Comparison of ENCODE assay signal across 13 cellular contexts in genomic region chr10:92697663-92698511, GRCh38.
DNase-seq lines count a peak whose midpoint lies in the region; ATAC-seq and TF ChIP-seq lines count a peak whose summit lies in the region.
"Had no signal": no experiment of that assay in that cellular context is flagged by ENCODE, and none has a peak within 500 bp of the region (broad histone marks: within the 10 kb centered on the region; RNA-seq: fewer than 3 reads in every experiment).

No MANE protein-coding gene starts in this region.

- peaks cover 5% of the 10 kb centered on the region for H3K4me1 Mint-ChIP-seq in nephron

- TF ChIP-seq CTCF in DND-41 (IDR thresholded peaks at IDR 0.05; ENCODE audit: borderline replicate concordance, extremely low read depth, low read length, poor library complexity, severe bottlenecking) (no peak), Loucy (conservative IDR thresholded peaks at IDR 0.05; ENCODE audit: low read length) (no peak), nephron (IDR thresholded peaks at IDR 0.05; ENCODE audit: unreplicated experiment in 3 of 3) (no peak)

- H3K9me3 ChIP-seq in DND-41 (ENCODE audit: insufficient read depth, low read length, severe bottlenecking), result no peaks in the 10 kb centered on the region
- no peaks in the 10 kb centered on the region for H3K9me3 ChIP-seq in Loucy (ENCODE audit: insufficient read depth, low read depth, low read length)
- H3K9me3 ChIP-seq: MG63 had no signal

- H3K4me1 ChIP-seq in DND-41 (ENCODE audit: insufficient read depth, low read length) (peaks cover 50% of the 10 kb centered on the region), Loucy (ENCODE audit: insufficient read depth, low read length, poor library complexity, severe bottlenecking) (peaks cover 68% of the 10 kb centered on the region)

- H2AFZ ChIP-seq in DND-41 (ENCODE audit: low read depth, low read length), result no peak overlapping the region
- no peak overlapping the region for H2AFZ ChIP-seq in Loucy (ENCODE audit: low read length)

- peaks cover 99% of the 10 kb centered on the region for H3K27me3 Mint-ChIP-seq in nephron (ENCODE audit: low read depth)

- H3K36me3 ChIP-seq in DND-41 (ENCODE audit: insufficient read depth, low read length), result no peaks in the 10 kb centered on the region
- peaks cover 28% of the 10 kb centered on the region for H3K36me3 ChIP-seq in Loucy (ENCODE audit: insufficient read depth, low read length)
- H3K36me3 ChIP-seq: MG63 had no signal

- H3K27ac ChIP-seq in DND-41 (ENCODE audit: low read length), result no peak overlapping the region

- H3K36me3 Mint-ChIP-seq in nephron (ENCODE audit: low read depth), result no peaks in the 10 kb centered on the region

- H3K27ac Mint-ChIP-seq in nephron, result no peak overlapping the region

- H3K4me3 Mint-ChIP-seq in nephron, result peak overlapping the region; percentile 11 to 58 (median 52)
- H3K4me3 Mint-ChIP-seq: HFFc6 had no signal

- no peaks in the 10 kb centered on the region for H3K27me3 ChIP-seq in DND-41 (ENCODE audit: insufficient read depth, low read length, poor library complexity)
- H3K27me3 ChIP-seq in Loucy (ENCODE audit: insufficient read depth, low read length, poor library complexity, severe bottlenecking), result peaks cover 1% of the 10 kb centered on the region
- H3K27me3 ChIP-seq: MG63 had no signal

- H3K9ac ChIP-seq in DND-41 (ENCODE audit: low read depth, low read length), result no peak overlapping the region
- no peak overlapping the region for H3K9ac ChIP-seq in Loucy (ENCODE audit: low read depth, low read length, poor library complexity, severe bottlenecking)

- H3K4me2 ChIP-seq in DND-41 (ENCODE audit: insufficient read depth, low read length), result no peak overlapping the region
- peak overlapping the region; percentile 49 for H3K4me2 ChIP-seq in Loucy (ENCODE audit: low read depth, low read length, poor library complexity, severe bottlenecking)

- H3F3A ChIP-seq in Loucy (ENCODE audit: low read depth), result peaks cover 14% of the 10 kb centered on the region

- H3K79me2 ChIP-seq in DND-41 (ENCODE audit: insufficient read depth, low read length) (peaks cover 12% of the 10 kb centered on the region; the same call in 1 of the 2 replicates), Loucy (ENCODE audit: insufficient read depth, low read length) (peaks cover 41% of the 10 kb centered on the region)

- DNase-seq in DND-41 (no peak), amniotic epithelial cell (ENCODE audit: low read depth) (peak; percentile 80), RPMI8226 (no peak)
- DNase-seq: activated CD8-positive, alpha-beta memory T cell treated with anti-CD3 and anti-CD28 coated beads, Interleukin-2, amount 50 U/mL, for 48 hours; COR-L47; HFFc6; MG63; NCI-H446 treated with DMSO at 0.1 percent for 48 hours had no signal

- no peaks in the 10 kb centered on the region for H3K9me2 ChIP-seq in Loucy (replicated peaks; ENCODE audit: low read depth, low read length)

- no peaks in the 10 kb centered on the region for H3K9me3 Mint-ChIP-seq in nephron
- H3K9me3 Mint-ChIP-seq: HFFc6 had no signal

- 0 out of 3 replicates have a peak, but pooled peaks have one; percentile 20 for ATAC-seq in DND-41 (ENCODE audit: insufficient read depth, low read depth)
- ATAC-seq in GM21619 (IDR thresholded peaks at IDR 0.05; ENCODE audit: unreplicated experiment), result no peak
- ATAC-seq in HG03457 (IDR thresholded peaks at IDR 0.05; ENCODE audit: unreplicated experiment), result no peak
- no peak for ATAC-seq in HG03159 (IDR thresholded peaks at IDR 0.05; ENCODE audit: unreplicated experiment)

- H3K4me3 ChIP-seq in DND-41 (ENCODE audit: low read depth in 1 of 2, low read length in 2 of 2) (no peak overlapping the region), Loucy (ENCODE audit: low read length, poor library complexity, severe bottlenecking) (peak overlapping the region; percentile 5)
- H3K4me3 ChIP-seq: MG63 had no signal

- H4K20me1 ChIP-seq in DND-41 (ENCODE audit: insufficient read depth, low read length) (no peaks in the 10 kb centered on the region), Loucy (ENCODE audit: insufficient read depth, low read length, poor library complexity, severe bottlenecking) (peaks cover 35% of the 10 kb centered on the region)
